In genomic region chr3:73086071-73086494, GRCh38 we compare ENCODE assay signal across 8 cellular contexts. TPM values are rescaled to one million over a fixed set of nuclear protein-coding genes. Genes with fewer than 3 reads are reported as not detected.
DNase-seq lines count a peak whose midpoint lies in the region; ATAC-seq and TF ChIP-seq lines count a peak whose summit lies in the region.

No MANE protein-coding gene starts in this region.

- no peaks in the 10 kb centered on the region for H3K36me3 Mint-ChIP-seq in brain
- no peaks in the 10 kb centered on the region for H3K36me3 Mint-ChIP-seq in immature natural killer cell

- H3K4me1 Mint-ChIP-seq in brain (peaks cover 5% of the 10 kb centered on the region), immature natural killer cell (peaks cover 5 to 6% of the 10 kb centered on the region in 2 donors)

- no peak overlapping the region for H3K27ac Mint-ChIP-seq in brain
- H3K27ac Mint-ChIP-seq in immature natural killer cell, result no peak overlapping the region

- H3K4me3 Mint-ChIP-seq in brain (peak overlapping the region in 2 of 5 experiments; percentile 18 to 28), immature natural killer cell (peak overlapping the region in 1 of 5 donors; percentile 42)

- TF ChIP-seq CTCF in brain (conservative IDR thresholded peaks at IDR 0.05), result peak; percentile 94 to 96

- H3K27me3 Mint-ChIP-seq in brain (peaks cover 11% of the 10 kb centered on the region), immature natural killer cell (ENCODE audit: low read depth in 3 of 3) (peaks cover 0 to 1% (median 0%) of the 10 kb centered on the region in 3 donors)

- H3K9me3 Mint-ChIP-seq in brain (peaks cover 0 to 8% (median 0%) of the 10 kb centered on the region in 5 experiments), immature natural killer cell (no peaks in the 10 kb centered on the region)

- DNase-seq in Daoy (ENCODE audit: low read depth) (peak; percentile 27), HT-29 (ENCODE audit: low spot score) (peak; percentile 21), T1000 (lab: John Stamatoyannopoulos, UW) (peak; percentile 56), immature natural killer cell (peak; percentile 26 to 36 (median 28))
- DNase-seq in stimulated activated CD4-positive, alpha-beta T cell treated with anti-CD3 and anti-CD28 coated beads, Interleukin-2, amount 100 ng/mL, for 4 hours (ENCODE audit: low read depth), result peak; percentile 22

- no peak for ATAC-seq in GM18498 (IDR thresholded peaks at IDR 0.05; ENCODE audit: unreplicated experiment)
- no peak for ATAC-seq in GM18870 (IDR thresholded peaks at IDR 0.05; ENCODE audit: unreplicated experiment)

RNA-seq across cellular contexts. Expression of gene EBLN2, which starts 24.6 kb away (rescaled TPM):
- 2.2 and 3.0 TPM in 2 replicates for total RNA-seq in Daoy (2014; rRNA removed; shearing (Covaris generic))
- 2.7 and 3.6 TPM in 2 replicates for total RNA-seq in HT-29 (2014; rRNA removed; shearing (Covaris generic))
- not detected for polyA plus RNA-seq in brain (ENCODE audit: insufficient read depth, low read depth, low replicate concordance)
- 1 to 10 TPM in 1 of 3 donors, under 1 TPM in 2; 0.16 to 2.1 (median 0.18) TPM for polyA plus RNA-seq in immature natural killer cell
